ENCODE assay signal across 1 cellular context in the genomic region with DNA sequence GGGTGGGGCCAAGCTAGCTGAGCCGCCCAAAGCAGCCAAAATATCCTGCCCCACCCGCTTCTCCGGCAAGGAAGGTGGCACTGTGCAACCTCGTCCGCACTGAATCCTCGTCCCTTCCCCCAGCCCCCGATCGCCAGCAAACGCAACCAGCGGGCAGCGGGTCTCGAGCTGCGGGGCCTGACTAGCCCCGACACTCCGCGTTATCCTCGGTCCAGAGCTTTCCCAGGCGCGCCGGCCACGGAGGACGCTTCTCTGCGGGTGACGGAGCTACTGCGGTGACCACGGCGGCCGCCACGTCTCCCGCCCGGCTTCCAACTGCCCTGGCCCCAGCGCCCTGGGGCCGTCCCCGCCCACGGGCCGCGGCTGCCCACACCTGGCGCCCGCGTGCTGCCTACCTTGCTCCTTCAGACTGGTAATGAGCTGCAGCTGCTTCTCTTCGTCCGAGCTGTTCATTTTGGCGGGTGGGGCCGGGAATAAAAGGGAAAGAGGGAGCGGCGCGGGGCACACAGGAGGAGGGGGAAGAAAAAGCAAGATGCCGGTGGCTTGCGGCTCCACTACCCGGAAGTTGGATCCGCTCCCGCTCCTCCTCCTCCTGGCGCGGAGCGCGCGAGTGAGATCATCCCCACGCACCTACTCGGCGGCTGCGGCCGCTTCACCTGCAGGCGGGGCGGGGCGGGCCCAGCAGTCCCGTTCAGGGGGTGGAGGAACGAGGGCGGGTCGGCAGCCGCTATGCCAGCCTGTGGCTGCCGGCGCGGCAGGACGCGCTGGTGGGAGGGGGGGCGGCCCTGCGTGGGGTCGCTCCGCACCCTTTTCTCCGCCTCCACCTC.
TF ChIP-seq lines count a peak whose summit lies in the region.

A gene with protein sequence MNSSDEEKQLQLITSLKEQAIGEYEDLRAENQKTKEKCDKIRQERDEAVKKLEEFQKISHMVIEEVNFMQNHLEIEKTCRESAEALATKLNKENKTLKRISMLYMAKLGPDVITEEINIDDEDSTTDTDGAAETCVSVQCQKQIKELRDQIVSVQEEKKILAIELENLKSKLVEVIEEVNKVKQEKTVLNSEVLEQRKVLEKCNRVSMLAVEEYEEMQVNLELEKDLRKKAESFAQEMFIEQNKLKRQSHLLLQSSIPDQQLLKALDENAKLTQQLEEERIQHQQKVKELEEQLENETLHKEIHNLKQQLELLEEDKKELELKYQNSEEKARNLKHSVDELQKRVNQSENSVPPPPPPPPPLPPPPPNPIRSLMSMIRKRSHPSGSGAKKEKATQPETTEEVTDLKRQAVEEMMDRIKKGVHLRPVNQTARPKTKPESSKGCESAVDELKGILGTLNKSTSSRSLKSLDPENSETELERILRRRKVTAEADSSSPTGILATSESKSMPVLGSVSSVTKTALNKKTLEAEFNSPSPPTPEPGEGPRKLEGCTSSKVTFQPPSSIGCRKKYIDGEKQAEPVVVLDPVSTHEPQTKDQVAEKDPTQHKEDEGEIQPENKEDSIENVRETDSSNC (minus strand): TSS at position 561 of the 827 bp plus-strand sequence. CDS start 108 bp downstream, at position 453.

TF ChIP-seq in K562, 482 proteins besides CTCF, POLR2A, EP300 and RAD21 (continued from another document and continues in another):
- TF ChIP-seq OTX1 (CRISPR knock-in tag; IDR thresholded peaks at IDR 0.05) (no peak), ZNF584 (CRISPR knock-in tag; IDR thresholded peaks at IDR 0.05; ENCODE audit: low read depth) (no peak), ZFX (CRISPR knock-in tag; IDR thresholded peaks at IDR 0.05) (peak; percentile 86), POLR2G (IDR thresholded peaks at IDR 0.05; ENCODE audit: low read depth, low read length) (peak; percentile 85), ZNF23 (CRISPR knock-in tag; IDR thresholded peaks at IDR 0.05) (no peak), ZNF583 (CRISPR knock-in tag; IDR thresholded peaks at IDR 0.05) (no peak), ZNF24 (IDR thresholded peaks at IDR 0.05) (no peak), SMAD4 (CRISPR knock-in tag; conservative IDR thresholded peaks at IDR 0.05) (no peak), CBX5 (IDR thresholded peaks at IDR 0.05; ENCODE audit: borderline replicate concordance, low read depth) (no peak), SIN3A (IDR thresholded peaks at IDR 0.05; ENCODE audit: borderline replicate concordance in 2 of 2, control insufficient read depth in 1 of 2, low read depth in 2 of 2, low read length in 2 of 2) (0 out of 4 replicates have a peak, but pooled peaks of 1 of the 2 experiments have one; percentile 7), SIX5 (IDR thresholded peaks at IDR 0.05; ENCODE audit: borderline replicate concordance in 1 of 2, insufficient read depth in 1 of 2, low read depth in 1 of 2, low read length in 2 of 2) (no peak), MEIS2 (IDR thresholded peaks at IDR 0.05; ENCODE audit: partially characterized antibody) (no peak), ELF1 (tag; IDR thresholded peaks at IDR 0.05) (peak; percentile 89), SAFB (IDR thresholded peaks at IDR 0.05; ENCODE audit: borderline replicate concordance, low read depth, low read length) (peak; percentile 68), ZNF121 (CRISPR knock-in tag; conservative IDR thresholded peaks at IDR 0.05) (no peak), KDM4B (IDR thresholded peaks at IDR 0.05; ENCODE audit: borderline replicate concordance in 2 of 2, low read depth in 1 of 2) (no peak), U2AF1 (optimal IDR thresholded peaks at IDR 0.05; ENCODE audit: low read depth, low read length) (no peak), ZNF175 (CRISPR knock-in tag; IDR thresholded peaks at IDR 0.05; ENCODE audit: low read depth) (no peak), NFRKB (IDR thresholded peaks at IDR 0.05; ENCODE audit: low read depth) (no peak), PHF8 (IDR thresholded peaks at IDR 0.05; ENCODE audit: borderline replicate concordance, low read length) (peak; percentile 78; the same call in 1 of the 2 replicates), NFATC3 (IDR thresholded peaks at IDR 0.05) (no peak), NBN (IDR thresholded peaks at IDR 0.05; ENCODE audit: low read depth) (no peak), CBX1 (IDR thresholded peaks at IDR 0.05; ENCODE audit: low read depth) (0 out of 2 replicates have a peak, but pooled peaks have one; percentile 17), CBFB (CRISPR knock-in tag; IDR thresholded peaks at IDR 0.05) (no peak), CREB1 (IDR thresholded peaks at IDR 0.05) (peak; percentile 51; the same call in 1 of the 2 replicates), CREB1 (CRISPR knock-in tag; IDR thresholded peaks at IDR 0.05) (0 out of 2 replicates have a peak, but pooled peaks have one; percentile 11), TEAD4 (IDR thresholded peaks at IDR 0.05; ENCODE audit: low read length) (no peak), TEAD4 (CRISPR knock-in tag; IDR thresholded peaks at IDR 0.05; ENCODE audit: borderline replicate concordance) (no peak)
- TF ChIP-seq, protein P1, sequence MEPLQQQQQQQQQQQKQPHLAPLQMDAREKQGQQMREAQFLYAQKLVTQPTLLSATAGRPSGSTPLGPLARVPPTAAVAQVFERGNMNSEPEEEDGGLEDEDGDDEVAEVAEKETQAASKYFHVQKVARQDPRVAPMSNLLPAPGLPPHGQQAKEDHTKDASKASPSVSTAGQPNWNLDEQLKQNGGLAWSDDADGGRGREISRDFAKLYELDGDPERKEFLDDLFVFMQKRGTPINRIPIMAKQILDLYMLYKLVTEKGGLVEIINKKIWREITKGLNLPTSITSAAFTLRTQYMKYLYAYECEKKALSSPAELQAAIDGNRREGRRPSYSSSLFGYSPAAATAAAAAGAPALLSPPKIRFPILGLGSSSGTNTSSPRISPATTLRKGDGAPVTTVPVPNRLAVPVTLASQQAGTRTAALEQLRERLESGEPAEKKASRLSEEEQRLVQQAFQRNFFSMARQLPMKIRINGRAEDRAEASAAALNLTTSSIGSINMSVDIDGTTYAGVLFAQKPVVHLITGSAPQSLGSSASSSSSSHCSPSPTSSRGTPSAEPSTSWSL (CRISPR knock-in tag; IDR thresholded peaks at IDR 0.05; ENCODE audit: borderline replicate concordance) = no peak
- TF ChIP-seq, protein P2, sequence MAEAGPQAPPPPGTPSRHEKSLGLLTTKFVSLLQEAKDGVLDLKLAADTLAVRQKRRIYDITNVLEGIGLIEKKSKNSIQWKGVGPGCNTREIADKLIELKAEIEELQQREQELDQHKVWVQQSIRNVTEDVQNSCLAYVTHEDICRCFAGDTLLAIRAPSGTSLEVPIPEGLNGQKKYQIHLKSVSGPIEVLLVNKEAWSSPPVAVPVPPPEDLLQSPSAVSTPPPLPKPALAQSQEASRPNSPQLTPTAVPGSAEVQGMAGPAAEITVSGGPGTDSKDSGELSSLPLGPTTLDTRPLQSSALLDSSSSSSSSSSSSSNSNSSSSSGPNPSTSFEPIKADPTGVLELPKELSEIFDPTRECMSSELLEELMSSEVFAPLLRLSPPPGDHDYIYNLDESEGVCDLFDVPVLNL (CRISPR knock-in tag; IDR thresholded peaks at IDR 0.05; ENCODE audit: low read depth) = no peak
- TF ChIP-seq, protein P3, sequence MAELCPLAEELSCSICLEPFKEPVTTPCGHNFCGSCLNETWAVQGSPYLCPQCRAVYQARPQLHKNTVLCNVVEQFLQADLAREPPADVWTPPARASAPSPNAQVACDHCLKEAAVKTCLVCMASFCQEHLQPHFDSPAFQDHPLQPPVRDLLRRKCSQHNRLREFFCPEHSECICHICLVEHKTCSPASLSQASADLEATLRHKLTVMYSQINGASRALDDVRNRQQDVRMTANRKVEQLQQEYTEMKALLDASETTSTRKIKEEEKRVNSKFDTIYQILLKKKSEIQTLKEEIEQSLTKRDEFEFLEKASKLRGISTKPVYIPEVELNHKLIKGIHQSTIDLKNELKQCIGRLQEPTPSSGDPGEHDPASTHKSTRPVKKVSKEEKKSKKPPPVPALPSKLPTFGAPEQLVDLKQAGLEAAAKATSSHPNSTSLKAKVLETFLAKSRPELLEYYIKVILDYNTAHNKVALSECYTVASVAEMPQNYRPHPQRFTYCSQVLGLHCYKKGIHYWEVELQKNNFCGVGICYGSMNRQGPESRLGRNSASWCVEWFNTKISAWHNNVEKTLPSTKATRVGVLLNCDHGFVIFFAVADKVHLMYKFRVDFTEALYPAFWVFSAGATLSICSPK (IDR thresholded peaks at IDR 0.05; ENCODE audit: borderline replicate concordance) = no peak
- TF ChIP-seq, protein P4, sequence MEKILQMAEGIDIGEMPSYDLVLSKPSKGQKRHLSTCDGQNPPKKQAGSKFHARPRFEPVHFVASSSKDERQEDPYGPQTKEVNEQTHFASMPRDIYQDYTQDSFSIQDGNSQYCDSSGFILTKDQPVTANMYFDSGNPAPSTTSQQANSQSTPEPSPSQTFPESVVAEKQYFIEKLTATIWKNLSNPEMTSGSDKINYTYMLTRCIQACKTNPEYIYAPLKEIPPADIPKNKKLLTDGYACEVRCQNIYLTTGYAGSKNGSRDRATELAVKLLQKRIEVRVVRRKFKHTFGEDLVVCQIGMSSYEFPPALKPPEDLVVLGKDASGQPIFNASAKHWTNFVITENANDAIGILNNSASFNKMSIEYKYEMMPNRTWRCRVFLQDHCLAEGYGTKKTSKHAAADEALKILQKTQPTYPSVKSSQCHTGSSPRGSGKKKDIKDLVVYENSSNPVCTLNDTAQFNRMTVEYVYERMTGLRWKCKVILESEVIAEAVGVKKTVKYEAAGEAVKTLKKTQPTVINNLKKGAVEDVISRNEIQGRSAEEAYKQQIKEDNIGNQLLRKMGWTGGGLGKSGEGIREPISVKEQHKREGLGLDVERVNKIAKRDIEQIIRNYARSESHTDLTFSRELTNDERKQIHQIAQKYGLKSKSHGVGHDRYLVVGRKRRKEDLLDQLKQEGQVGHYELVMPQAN (IDR thresholded peaks at IDR 0.05; ENCODE audit: borderline replicate concordance) = no peak
- TF ChIP-seq, protein P5, sequence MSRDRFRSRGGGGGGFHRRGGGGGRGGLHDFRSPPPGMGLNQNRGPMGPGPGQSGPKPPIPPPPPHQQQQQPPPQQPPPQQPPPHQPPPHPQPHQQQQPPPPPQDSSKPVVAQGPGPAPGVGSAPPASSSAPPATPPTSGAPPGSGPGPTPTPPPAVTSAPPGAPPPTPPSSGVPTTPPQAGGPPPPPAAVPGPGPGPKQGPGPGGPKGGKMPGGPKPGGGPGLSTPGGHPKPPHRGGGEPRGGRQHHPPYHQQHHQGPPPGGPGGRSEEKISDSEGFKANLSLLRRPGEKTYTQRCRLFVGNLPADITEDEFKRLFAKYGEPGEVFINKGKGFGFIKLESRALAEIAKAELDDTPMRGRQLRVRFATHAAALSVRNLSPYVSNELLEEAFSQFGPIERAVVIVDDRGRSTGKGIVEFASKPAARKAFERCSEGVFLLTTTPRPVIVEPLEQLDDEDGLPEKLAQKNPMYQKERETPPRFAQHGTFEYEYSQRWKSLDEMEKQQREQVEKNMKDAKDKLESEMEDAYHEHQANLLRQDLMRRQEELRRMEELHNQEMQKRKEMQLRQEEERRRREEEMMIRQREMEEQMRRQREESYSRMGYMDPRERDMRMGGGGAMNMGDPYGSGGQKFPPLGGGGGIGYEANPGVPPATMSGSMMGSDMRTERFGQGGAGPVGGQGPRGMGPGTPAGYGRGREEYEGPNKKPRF (IDR thresholded peaks at IDR 0.05; ENCODE audit: low read depth, low read length) = no peak
- TF ChIP-seq, protein P6, sequence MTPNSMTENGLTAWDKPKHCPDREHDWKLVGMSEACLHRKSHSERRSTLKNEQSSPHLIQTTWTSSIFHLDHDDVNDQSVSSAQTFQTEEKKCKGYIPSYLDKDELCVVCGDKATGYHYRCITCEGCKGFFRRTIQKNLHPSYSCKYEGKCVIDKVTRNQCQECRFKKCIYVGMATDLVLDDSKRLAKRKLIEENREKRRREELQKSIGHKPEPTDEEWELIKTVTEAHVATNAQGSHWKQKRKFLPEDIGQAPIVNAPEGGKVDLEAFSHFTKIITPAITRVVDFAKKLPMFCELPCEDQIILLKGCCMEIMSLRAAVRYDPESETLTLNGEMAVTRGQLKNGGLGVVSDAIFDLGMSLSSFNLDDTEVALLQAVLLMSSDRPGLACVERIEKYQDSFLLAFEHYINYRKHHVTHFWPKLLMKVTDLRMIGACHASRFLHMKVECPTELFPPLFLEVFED (CRISPR knock-in tag; conservative IDR thresholded peaks at IDR 0.05) = no peak
- TF ChIP-seq, protein P7, sequence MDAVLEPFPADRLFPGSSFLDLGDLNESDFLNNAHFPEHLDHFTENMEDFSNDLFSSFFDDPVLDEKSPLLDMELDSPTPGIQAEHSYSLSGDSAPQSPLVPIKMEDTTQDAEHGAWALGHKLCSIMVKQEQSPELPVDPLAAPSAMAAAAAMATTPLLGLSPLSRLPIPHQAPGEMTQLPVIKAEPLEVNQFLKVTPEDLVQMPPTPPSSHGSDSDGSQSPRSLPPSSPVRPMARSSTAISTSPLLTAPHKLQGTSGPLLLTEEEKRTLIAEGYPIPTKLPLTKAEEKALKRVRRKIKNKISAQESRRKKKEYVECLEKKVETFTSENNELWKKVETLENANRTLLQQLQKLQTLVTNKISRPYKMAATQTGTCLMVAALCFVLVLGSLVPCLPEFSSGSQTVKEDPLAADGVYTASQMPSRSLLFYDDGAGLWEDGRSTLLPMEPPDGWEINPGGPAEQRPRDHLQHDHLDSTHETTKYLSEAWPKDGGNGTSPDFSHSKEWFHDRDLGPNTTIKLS (IDR thresholded peaks at IDR 0.05; ENCODE audit: borderline replicate concordance, low read depth) = peak; percentile 75; the same call in 1 of the 2 replicates
- TF ChIP-seq, protein P8, sequence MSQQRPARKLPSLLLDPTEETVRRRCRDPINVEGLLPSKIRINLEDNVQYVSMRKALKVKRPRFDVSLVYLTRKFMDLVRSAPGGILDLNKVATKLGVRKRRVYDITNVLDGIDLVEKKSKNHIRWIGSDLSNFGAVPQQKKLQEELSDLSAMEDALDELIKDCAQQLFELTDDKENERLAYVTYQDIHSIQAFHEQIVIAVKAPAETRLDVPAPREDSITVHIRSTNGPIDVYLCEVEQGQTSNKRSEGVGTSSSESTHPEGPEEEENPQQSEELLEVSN (IDR thresholded peaks at IDR 0.05; ENCODE audit: borderline replicate concordance in 1 of 2, extremely low read depth in 1 of 2, insufficient read depth in 1 of 2, insufficient read length in 1 of 2, low read depth in 1 of 2, low read length in 1 of 2, poor library complexity in 1 of 2, severe bottlenecking in 1 of 2) = peak; percentile 26 to 49
